Comparison of ENCODE assay signal across 30 cellular contexts in the genomic region with DNA sequence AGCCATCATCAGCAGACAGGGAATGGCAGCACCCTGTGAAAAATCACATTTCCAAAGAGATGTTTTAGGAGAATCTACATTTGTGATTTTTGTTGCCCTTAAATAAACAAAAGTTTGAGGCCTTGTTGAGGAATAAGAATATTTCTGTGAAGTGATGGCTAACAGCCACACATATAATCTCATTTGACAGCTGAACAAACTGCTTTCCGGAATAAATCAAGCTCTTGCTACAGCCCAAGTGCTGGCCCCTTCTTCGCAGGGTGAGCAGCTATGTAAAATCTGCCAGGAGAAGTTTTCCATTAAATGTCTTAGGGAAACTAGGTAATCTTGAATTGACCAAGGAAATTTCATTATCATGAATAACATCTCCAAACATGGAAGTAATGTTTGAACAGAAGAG.
"Had no signal": no experiment of that assay in that cellular context is flagged by ENCODE, and none has a peak within 500 bp of the region (broad histone marks: within the 10 kb centered on the region; RNA-seq: fewer than 3 reads in every experiment).

No MANE protein-coding gene starts in this region.

- DNase-seq: activated CD4-positive, alpha-beta T cell treated with anti-CD3 and anti-CD28 coated beads for 36 hours; activated CD4-positive, alpha-beta T cell treated with anti-CD3 and anti-CD28 coated beads, Interleukin-2, amount 10 ng/mL, durations not matched to agents 7 days and 5 days; activated CD4-positive, alpha-beta T cell treated with anti-CD3 and anti-CD28 coated beads, Interleukin-2, amount 50 U/mL, for 48 hours; activated CD8-positive, alpha-beta T cell treated with anti-CD3 and anti-CD28 coated beads, Interleukin-2, amount 10 ng/mL, durations not matched to agents 7 days and 5 days; activated gamma-delta T cell; activated naive CD4-positive, alpha-beta T cell treated with Interleukin-2 at 50 U/mL for 16 hours; activated T-cell treated with anti-CD3 and anti-CD28 coated beads, Interleukin-2, amount 50 U/mL, for 24 hours; adrenal gland; anterior cingulate cortex; brain microvascular endothelial cell; Karpas-422; KBM-7; MM.1S; MV-4-11; NCI-H1092; NCI-H1436 treated with DMSO at 0.1 percent for 48 hours; NCI-H1694 treated with DMSO at 0.1 percent for 48 hours; NCI-H2029; NCI-H510A; PC-9; SIG-M5; SW 1271; T-helper 1 cell; T-helper 2 cell; T-helper 9 cell had no signal

- ATAC-seq: activated CD4-positive, alpha-beta T cell treated with anti-CD3 and anti-CD28 coated beads for 36 hours; activated CD8-positive, alpha-beta T cell treated with anti-CD3 and anti-CD28 coated beads, Interleukin-2, amount 10 ng/mL, durations not matched to agents 7 days and 5 days; activated naive CD4-positive, alpha-beta T cell treated with anti-CD3 and anti-CD28 coated beads, Interleukin-2, amount 50 U/mL, for 72 hours; Right ventricle myocardium inferior had no signal

- H3K4me3 ChIP-seq: adrenal gland, cardiac muscle cell, PC-9 had no signal

- H3K9me3 ChIP-seq: adrenal gland had no signal

- H3K4me1 ChIP-seq: adrenal gland had no signal

- H3K27ac ChIP-seq: adrenal gland, brain microvascular endothelial cell, cardiac muscle cell, PC-9, RWPE1, WERI-Rb-1 had no signal

- H3K36me3 ChIP-seq: adrenal gland, brain microvascular endothelial cell, cardiac muscle cell, WERI-Rb-1 had no signal
